In genomic region chr20:9503530-9504251, GRCh38 we compare ENCODE assay signal across 14 cellular contexts. TPM values are rescaled to one million over a fixed set of nuclear protein-coding genes. Genes with fewer than 3 reads are reported as not detected.
DNase-seq lines count a peak whose midpoint lies in the region; ATAC-seq and TF ChIP-seq lines count a peak whose summit lies in the region.
"Had no signal": no experiment of that assay in that cellular context is flagged by ENCODE, and none has a peak within 500 bp of the region (broad histone marks: within the 10 kb centered on the region; RNA-seq: fewer than 3 reads in every experiment).

No MANE protein-coding gene starts in this region.

- POLR2A ChIA-PET in WTC11 (lab: Charles Lee), result no interaction called here

- H3K9me3 ChIP-seq in MG63, result no peaks in the 10 kb centered on the region
- H3K9me3 ChIP-seq: spleen had no signal

- H3K4me3 ChIP-seq in MG63, result no peak overlapping the region
- H3K4me3 ChIP-seq: lung, spleen had no signal

- CTCF ChIA-PET in WTC11 (lab: Charles Lee), result interaction anchor here (0.6 to 4.6 kb wide), 17 partner anchors 12 to 753 kb away, joined by 3 to 33 read pairs (median 4); no protein-coding TSS in a partner anchor

- DNase-seq in EH (ENCODE audit: low read depth) (peak; percentile 50), MG63 (peak; percentile 80), WTC11 (ENCODE audit: low spot score) (peak; percentile 44), midbrain (lab: John Stamatoyannopoulos, UW) (peak; percentile 10), NCI-H226 (no peak), NCI-H524 treated with DMSO at 0.1 percent for 48 hours (lab: John Stamatoyannopoulos, UW) (no peak)
- DNase-seq in activated T-cell treated with anti-CD3 and anti-CD28 coated beads, Interleukin-2, amount 50 U/mL, for 72 hours, result no peak
- DNase-seq: activated naive CD4-positive, alpha-beta T cell; GF-D8; NCI-H510A; spleen; stimulated activated naive CD8-positive, alpha-beta T cell treated with anti-CD3 and anti-CD28 coated beads, Interleukin-15, amount 100 ng/mL, for 72 hours had no signal

- H3K4me3 Mint-ChIP-seq in WTC11, result no peak overlapping the region
- no peak overlapping the region for H3K4me3 Mint-ChIP-seq in activated T-cell treated with anti-CD3 and anti-CD28 coated beads, Interleukin-2, amount 50 U/mL, for 72 hours
- H3K4me3 Mint-ChIP-seq: stimulated activated naive CD8-positive, alpha-beta T cell treated with anti-CD3 and anti-CD28 coated beads, Interleukin-15, amount 100 ng/mL, for 72 hours had no signal

- H3K27me3 ChIP-seq in MG63, result no peaks in the 10 kb centered on the region

- H3K4me1 Mint-ChIP-seq in WTC11, result peaks cover 26% of the 10 kb centered on the region
- H3K4me1 Mint-ChIP-seq in activated T-cell treated with anti-CD3 and anti-CD28 coated beads, Interleukin-2, amount 50 U/mL, for 72 hours (ENCODE audit: low read depth), result no peaks in the 10 kb centered on the region
- H3K4me1 Mint-ChIP-seq: stimulated activated naive CD8-positive, alpha-beta T cell treated with anti-CD3 and anti-CD28 coated beads, Interleukin-15, amount 100 ng/mL, for 72 hours had no signal

- H3K9me3 Mint-ChIP-seq in WTC11, result no peaks in the 10 kb centered on the region
- no peaks in the 10 kb centered on the region for H3K9me3 Mint-ChIP-seq in activated T-cell treated with anti-CD3 and anti-CD28 coated beads, Interleukin-2, amount 50 U/mL, for 72 hours

- no peak for TF ChIP-seq CTCF in WTC11 (IDR thresholded peaks at IDR 0.05)

- H3K27ac Mint-ChIP-seq in WTC11, result no peak overlapping the region
- no peak overlapping the region for H3K27ac Mint-ChIP-seq in activated T-cell treated with anti-CD3 and anti-CD28 coated beads, Interleukin-2, amount 50 U/mL, for 72 hours
- H3K27ac Mint-ChIP-seq: stimulated activated naive CD8-positive, alpha-beta T cell treated with anti-CD3 and anti-CD28 coated beads, Interleukin-15, amount 100 ng/mL, for 72 hours had no signal

- H3K36me3 Mint-ChIP-seq in WTC11, result no peaks in the 10 kb centered on the region
- H3K36me3 Mint-ChIP-seq in activated T-cell treated with anti-CD3 and anti-CD28 coated beads, Interleukin-2, amount 50 U/mL, for 72 hours (ENCODE audit: insufficient read depth in 2 of 2), result no peaks in the 10 kb centered on the region

- H3K36me3 ChIP-seq in MG63, result no peaks in the 10 kb centered on the region
- H3K36me3 ChIP-seq: spleen had no signal

- ATAC-seq in WTC11 (no peak; the same call in 1 of the 2 replicates), HG03139 (IDR thresholded peaks at IDR 0.05; ENCODE audit: unreplicated experiment) (no peak)
- no peak for ATAC-seq in activated T-cell treated with anti-CD3 and anti-CD28 coated beads, Interleukin-2, amount 50 U/mL, for 72 hours (replicated peaks in 1 of 2)
- ATAC-seq: stimulated activated naive CD8-positive, alpha-beta T cell treated with anti-CD3 and anti-CD28 coated beads, Interleukin-15, amount 100 ng/mL, for 72 hours had no signal

- H3K27me3 Mint-ChIP-seq in WTC11 (ENCODE audit: low read depth), result peaks cover 64% of the 10 kb centered on the region
- H3K27me3 Mint-ChIP-seq in activated T-cell treated with anti-CD3 and anti-CD28 coated beads, Interleukin-2, amount 50 U/mL, for 72 hours (ENCODE audit: low read depth), result peaks cover 18% of the 10 kb centered on the region

TF ChIP-seq in WTC11, 78 proteins besides CTCF, POLR2A, EP300 and RAD21 (continues in another document):
- TF ChIP-seq CBFB (CRISPR knock-in tag; IDR thresholded peaks at IDR 0.05; ENCODE audit: low read depth), result no peak
- TF ChIP-seq HMGXB4 (CRISPR knock-in tag; IDR thresholded peaks at IDR 0.05), result no peak
- no peak for TF ChIP-seq ATF1 (CRISPR knock-in tag; IDR thresholded peaks at IDR 0.05)
- TF ChIP-seq RELA (CRISPR knock-in tag; IDR thresholded peaks at IDR 0.05; ENCODE audit: borderline replicate concordance), result no peak
- TF ChIP-seq TP53 (CRISPR knock-in tag; IDR thresholded peaks at IDR 0.05), result no peak
- no peak for TF ChIP-seq JUN (CRISPR knock-in tag; IDR thresholded peaks at IDR 0.05)
- TF ChIP-seq USF1 (CRISPR knock-in tag; IDR thresholded peaks at IDR 0.05), result no peak
- no peak for TF ChIP-seq E2F1 (CRISPR knock-in tag; IDR thresholded peaks at IDR 0.05)
- no peak for TF ChIP-seq MAX (CRISPR knock-in tag; IDR thresholded peaks at IDR 0.05)
- TF ChIP-seq E2F4 (CRISPR knock-in tag; IDR thresholded peaks at IDR 0.05; ENCODE audit: borderline replicate concordance, low read depth), result no peak
- no peak for TF ChIP-seq JAZF1 (CRISPR knock-in tag; IDR thresholded peaks at IDR 0.05)
- TF ChIP-seq FOXK1 (CRISPR knock-in tag; IDR thresholded peaks at IDR 0.05), result no peak
- TF ChIP-seq NFATC4 (CRISPR knock-in tag; IDR thresholded peaks at IDR 0.05), result no peak
- no peak for TF ChIP-seq ZNF532 (CRISPR knock-in tag; IDR thresholded peaks at IDR 0.05; ENCODE audit: borderline replicate concordance)
- TF ChIP-seq EMX1 (CRISPR knock-in tag; IDR thresholded peaks at IDR 0.05), result no peak

RNA-seq across cellular contexts. Expression of gene LAMP5, which starts 10.7 kb away (rescaled TPM):
- total RNA-seq in MG63 (2014; rRNA removed; shearing (Covaris generic); ENCODE audit: low replicate concordance), result 3.3 and 3.4 TPM in 2 replicates
- total RNA-seq in WTC11 (2021), result 0.11 to 0.37 TPM (median 0.31 TPM) in 3 replicates
- total RNA-seq in activated T-cell treated with anti-CD3 and anti-CD28 coated beads, Interleukin-2, amount 50 U/mL, for 72 hours, result not detected

Comparison
In these comparisons a context has a peak if more than half of its experiments do, and no peak if none do; other contexts are left out.
1. DNase-seq: peak in EH (single experiment), MG63 (single experiment), WTC11 (single experiment) and midbrain (single experiment); none in NCI-H226 (single experiment), activated T-cell treated with anti-CD3 and anti-CD28 coated beads, Interleukin-2, amount 50 U/mL, for 72 hours (0 of 2) and NCI-H524 treated with DMSO at 0.1 percent for 48 hours (single experiment).